In genomic region chr19:4409123-4409933, GRCh38 we compare ENCODE assay signal across 1 cellular context.
TF ChIP-seq lines count a peak whose summit lies in the region.

No MANE protein-coding gene starts in this region.

TF ChIP-seq in GM23338, 12 proteins besides CTCF, POLR2A, EP300 and RAD21 (continued from another document):
- TF ChIP-seq REST (IDR thresholded peaks at IDR 0.05; ENCODE audit: unreplicated experiment) (no peak), CREB1 (CRISPR knock-in tag; IDR thresholded peaks at IDR 0.05; ENCODE audit: low read depth) (0 out of 2 replicates have a peak, but pooled peaks have one; percentile 24)
